In the genomic region with DNA sequence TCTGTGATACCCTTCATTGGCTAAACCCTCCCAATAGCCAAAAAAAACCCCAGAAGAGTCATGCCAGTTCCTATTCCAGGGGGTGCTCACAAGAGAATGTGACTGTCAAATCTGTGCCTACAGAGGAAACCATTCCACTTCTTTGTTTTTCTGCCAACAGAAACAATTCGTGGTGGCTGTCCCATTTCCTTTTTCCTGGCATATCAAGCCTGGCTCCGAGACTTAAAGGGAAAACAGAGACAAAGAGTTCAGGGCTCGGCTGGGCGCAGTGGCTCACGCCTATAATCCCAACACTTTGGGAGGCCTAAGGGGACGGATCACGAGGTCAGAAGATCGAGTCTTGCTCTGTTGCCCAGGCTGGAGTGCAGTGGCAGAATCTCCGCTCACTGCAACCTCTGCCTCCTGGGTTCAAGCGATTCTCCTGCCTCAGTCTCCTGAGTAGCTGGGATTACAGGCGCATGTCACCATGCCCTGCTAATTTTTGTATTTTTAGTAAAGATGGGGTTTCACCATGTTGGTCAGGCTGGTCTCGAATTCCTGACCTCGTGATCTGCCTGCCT, we compare ENCODE assay signal across 9 cellular contexts. TPM values are rescaled to one million over a fixed set of nuclear protein-coding genes. Genes with fewer than 3 reads are reported as not detected.
DNase-seq lines count a peak whose midpoint lies in the region; ATAC-seq, FAIRE-seq and TF ChIP-seq lines count a peak whose summit lies in the region.
"Not testable (repeated sequence)": the region's sequence is repeated elsewhere in the genome, so short reads cannot be mapped to it uniquely, and the experiment has no call there.
"Had no signal": no experiment of that assay in that cellular context is flagged by ENCODE, and none has a peak within 500 bp of the region (broad histone marks: within the 10 kb centered on the region; RNA-seq: fewer than 3 reads in every experiment).

No MANE protein-coding gene starts in this region.

- peaks cover 7 to 16% of the 10 kb centered on the region in 2 experiments for H3K36me3 ChIP-seq in endothelial cell of umbilical vein (ENCODE audit: control insufficient read depth in 2 of 2, extremely low read depth in 1 of 2, insufficient read depth in 2 of 2, low read length in 2 of 2)
- H3K36me3 ChIP-seq in HepG2 (replicated peaks in 1 of 2; ENCODE audit: control insufficient read depth in 1 of 2, insufficient read depth in 2 of 2, low read length in 2 of 2): peaks cover 9 to 24% of the 10 kb centered on the region in 2 experiments
- H3K36me3 ChIP-seq in spleen: peaks cover 2 to 50% (median 17%) of the 10 kb centered on the region in 6 donors

- peak; percentile 32 for DNase-seq in EH (ENCODE audit: low read depth)
- DNase-seq in NCI-H82 treated with DMSO at 0.1 percent for 48 hours (lab: John Stamatoyannopoulos, UW; ENCODE audit: unreplicated experiment): peak; percentile 12
- not testable (repeated sequence) for DNase-seq in WTC11 (ENCODE audit: low spot score); chondrocyte (ENCODE audit: low spot score); HepG2 (ENCODE audit: low spot score); nephron progenitor cell; spleen
- DNase-seq in endothelial cell of umbilical vein (ENCODE audit: low read depth, low spot score): peak; percentile 64

- H3K4me2 ChIP-seq in endothelial cell of umbilical vein (ENCODE audit: insufficient read depth, low read length): peak overlapping the region; percentile 73
- not testable (repeated sequence) for H3K4me2 ChIP-seq in HepG2 (ENCODE audit: low read depth, low read length)

- H3K27me3 ChIP-seq in endothelial cell of umbilical vein (ENCODE audit: control insufficient read depth in 2 of 2, insufficient read depth in 2 of 2, low read length in 2 of 2); HepG2 (ENCODE audit: control insufficient read depth in 1 of 2, insufficient read depth in 2 of 2, low read length in 2 of 2); spleen (replicated peaks in 1 of 7): not testable (repeated sequence)

- not testable (repeated sequence) for H3K9me3 ChIP-seq in endothelial cell of umbilical vein (replicated peaks; ENCODE audit: control insufficient read depth, insufficient read depth, low read length); HepG2 (ENCODE audit: low read length); spleen

- H3K9me3 Mint-ChIP-seq in WTC11; chondrocyte (ENCODE audit: low read depth); nephron progenitor cell: not testable (repeated sequence)

- peak overlapping the region; percentile 75; the same call in 1 of the 2 replicates for H3K27ac Mint-ChIP-seq in WTC11
- H3K27ac Mint-ChIP-seq in chondrocyte (ENCODE audit: unreplicated experiment): peak overlapping the region; percentile 77
- H3K27ac Mint-ChIP-seq in nephron progenitor cell: peak overlapping the region; percentile 97

- H3K79me2 ChIP-seq in endothelial cell of umbilical vein (ENCODE audit: control insufficient read depth, insufficient read depth, low read length): peaks cover 24% of the 10 kb centered on the region
- H3K79me2 ChIP-seq in HepG2 (ENCODE audit: insufficient read depth, low read length): peaks cover 21% of the 10 kb centered on the region

- H3K4me3 Mint-ChIP-seq in WTC11; chondrocyte (ENCODE audit: unreplicated experiment): not testable (repeated sequence)
- H3K4me3 Mint-ChIP-seq in nephron progenitor cell: peak overlapping the region; percentile 45

- H3K36me3 Mint-ChIP-seq in WTC11 (peaks cover 25% of the 10 kb centered on the region), nephron progenitor cell (ENCODE audit: low read depth) (peaks cover 40% of the 10 kb centered on the region)
- not testable (repeated sequence) for H3K36me3 Mint-ChIP-seq in chondrocyte (ENCODE audit: low read depth)

- POLR2A ChIA-PET in WTC11 (lab: Charles Lee); endothelial cell of umbilical vein (lab: Charles Lee); HepG2 (lab: Yijun Ruan, JAX): not testable (repeated sequence)

- H4K20me1 ChIP-seq in endothelial cell of umbilical vein (replicated peaks; ENCODE audit: control insufficient read depth, extremely low read depth, insufficient read depth, low read length); HepG2 (ENCODE audit: insufficient read depth, low read length): not testable (repeated sequence)

- H3K9me1 ChIP-seq in endothelial cell of umbilical vein (replicated peaks; ENCODE audit: control insufficient read depth, extremely low read depth, insufficient read depth, low read length): not testable (repeated sequence)

- intact Hi-C loops in endothelial cell of umbilical vein (cut with micrococcal nuclease): loop anchor here (1.0 to 2.0 kb wide), 3 partner anchors 9 to 63 kb away; a partner anchor contains a TSS
- intact Hi-C loops in HepG2 (cut with micrococcal nuclease; ENCODE audit: unreplicated experiment); spleen (cut with DNase I; ENCODE audit: low total_unique reads): not testable (repeated sequence)

- H3K27ac ChIP-seq in endothelial cell of umbilical vein (ENCODE audit: insufficient read depth, low read depth, low read length) (peak overlapping the region; percentile 54), spleen (peak overlapping the region in 7 of 8 donors; percentile 22 to 61 (median 51))
- not testable (repeated sequence) for H3K27ac ChIP-seq in HepG2 (ENCODE audit: extremely low read length, insufficient read depth, low read length)

- TF ChIP-seq CTCF in WTC11 (IDR thresholded peaks at IDR 0.05); endothelial cell of umbilical vein (IDR thresholded peaks at IDR 0.05; ENCODE audit: extremely low read depth in 1 of 2, insufficient read depth in 1 of 2, low read depth in 1 of 2, low read length in 2 of 2); HepG2 (CRISPR knock-in tag; IDR thresholded peaks at IDR 0.05); nephron progenitor cell (IDR thresholded peaks at IDR 0.05); spleen (IDR thresholded peaks at IDR 0.05 in 8 of 11, conservative IDR thresholded peaks at IDR 0.05 in 3 of 11): not testable (repeated sequence)
- TF ChIP-seq CTCF in chondrocyte (IDR thresholded peaks at IDR 0.05): peak; percentile 14

- not testable (repeated sequence) for TF ChIP-seq RAD21 in HepG2 (CRISPR knock-in tag; IDR thresholded peaks at IDR 0.05)

- TF ChIP-seq POLR2A in endothelial cell of umbilical vein (IDR thresholded peaks at IDR 0.05; ENCODE audit: low read depth, low read length): peak; percentile 26
- not testable (repeated sequence) for TF ChIP-seq POLR2A in HepG2 (IDR thresholded peaks at IDR 0.05; ENCODE audit: insufficient read depth in 1 of 2, low read depth in 2 of 2, low read length in 2 of 2); spleen (IDR thresholded peaks at IDR 0.05)

- over 99% methylated on average over 13 of the region's 13 CpGs for WGBS in HepG2 (ENCODE audit: low lambda C conversion rate)
- 70 to 92% (median 79%) methylated on average over 13 of the region's 13 CpGs for WGBS in spleen, 5 donors

- H3K4me3 ChIP-seq in endothelial cell of umbilical vein (replicated peaks in 1 of 3; ENCODE audit: insufficient read depth in 1 of 3, low read depth in 1 of 3, low read length in 3 of 3); HepG2 (replicated peaks in 1 of 3; ENCODE audit: insufficient read depth in 1 of 3, low read depth in 2 of 3, low read length in 3 of 3); spleen: not testable (repeated sequence)

- H3K9ac ChIP-seq in endothelial cell of umbilical vein (replicated peaks; ENCODE audit: extremely low read depth, insufficient read depth, low read length); HepG2 (ENCODE audit: insufficient read depth, low read depth, low read length): not testable (repeated sequence)

- H2AFZ ChIP-seq in endothelial cell of umbilical vein (ENCODE audit: low read depth, low read length); HepG2 (ENCODE audit: low read length): not testable (repeated sequence)

- dilution Hi-C loops in endothelial cell of umbilical vein (cut with MboI; ENCODE audit: extremely low pct_ligation_motif_present, low sequenced_read_pairs): not testable (repeated sequence)

- H3K4me1 ChIP-seq in endothelial cell of umbilical vein (ENCODE audit: control insufficient read depth, extremely low read depth, insufficient read depth, low read length) (peaks cover 22% of the 10 kb centered on the region), spleen (peaks cover 0 to 48% (median 16%) of the 10 kb centered on the region in 6 donors)
- H3K4me1 ChIP-seq in HepG2 (ENCODE audit: insufficient read depth, low read length): not testable (repeated sequence)

- CTCF ChIA-PET in WTC11 (lab: Charles Lee): interaction anchor here (0.6 kb wide), 1 partner anchor 363 kb away, joined by 3 read pairs; no protein-coding TSS in a partner anchor
- CTCF ChIA-PET in endothelial cell of umbilical vein (lab: Charles Lee): interaction anchor here (0.9 to 1.8 kb wide), 4 partner anchors 17 to 361 kb away, joined by 3 to 7 read pairs (median 3); a partner anchor contains a TSS
- CTCF ChIA-PET in HepG2 (lab: Yijun Ruan, JAX; ENCODE audit: low intra/inter-chr PET ratio, low total read pairs): not testable (repeated sequence)

- BruUV-seq in endothelial cell of umbilical vein (replicated peaks; lab: Mats Ljungman, UMichigan); HepG2 (replicated peaks; lab: Mats Ljungman, UMichigan): not testable (repeated sequence)

- FAIRE-seq in endothelial cell of umbilical vein (lab: Jason Lieb, UNC); HepG2 (lab: Jason Lieb, UNC): not testable (repeated sequence)

- H3K4me1 Mint-ChIP-seq in WTC11: peaks cover 15% of the 10 kb centered on the region
- peaks cover 23% of the 10 kb centered on the region for H3K4me1 Mint-ChIP-seq in chondrocyte (ENCODE audit: low read depth)
- H3K4me1 Mint-ChIP-seq in nephron progenitor cell: peaks cover 42% of the 10 kb centered on the region

- not testable (repeated sequence) for TF ChIP-seq EP300 in HepG2 (IDR thresholded peaks at IDR 0.05; ENCODE audit: low read depth in 2 of 2, low read length in 2 of 2); HepG2 (CRISPR knock-in tag; IDR thresholded peaks at IDR 0.05; ENCODE audit: borderline replicate concordance)

- in situ Hi-C loops in HepG2 (cut with HindIII; ENCODE audit: extremely low pct_ligation_motif_present, low pct_unique_long_range_greater_than_20kb): not testable (repeated sequence)

- not testable (repeated sequence) for ATAC-seq in WTC11, HepG2

- not testable (repeated sequence) for H3K27me3 Mint-ChIP-seq in WTC11 (ENCODE audit: low read depth); chondrocyte (ENCODE audit: low read depth); nephron progenitor cell (ENCODE audit: low read depth, poor library complexity)

RNA-seq across cellular contexts. Expression of a gene that starts 9.1 kb away (rescaled TPM):
- total RNA-seq in WTC11 (2021): 54.0 to 61.9 TPM (median 57.3 TPM) in 3 replicates
- total RNA-seq in chondrocyte: 55.5 to 66.8 TPM (median 58.7 TPM) in 3 replicates
- 48.1 and 48.8 TPM in 2 replicates for total RNA-seq in endothelial cell of umbilical vein
- polyA plus RNA-seq in endothelial cell of umbilical vein: 22.4 and 23.1 TPM in 2 replicates
- 26.9 and 32.2 TPM in 2 replicates for polyA plus RNA-seq in endothelial cell of umbilical vein (2011; cell fraction: cytosol; rRNA removed)
- 60.7 and 65.1 TPM in 2 replicates for polyA plus RNA-seq in endothelial cell of umbilical vein (2011; cell fraction: nucleus; rRNA removed)
- polyA plus RNA-seq in endothelial cell of umbilical vein (2012): 30.9 and 31.5 TPM in 2 replicates
- polyA minus RNA-seq in endothelial cell of umbilical vein: 68.7 and 71.3 TPM in 2 replicates
- polyA minus RNA-seq in endothelial cell of umbilical vein (2011; cell fraction: cytosol; rRNA and poly(A)+ RNA removed): 19.7 TPM
- polyA minus RNA-seq in endothelial cell of umbilical vein (2011; cell fraction: nucleus; rRNA and poly(A)+ RNA removed): 13.5 and 16.2 TPM in 2 replicates
- 54.0 and 63.6 TPM in 2 replicates for total RNA-seq in HepG2 (2016; rRNA removed; fragmentation: Illumina TruSeq; extraction: Trizol)
- total RNA-seq in HepG2 (2016; cell fraction: cytosol; rRNA removed; fragmentation: Illumina TruSeq; extraction: Trizol; ENCODE audit: low read depth): 24.2 and 25.6 TPM in 2 replicates
- total RNA-seq in HepG2 (2016; cell fraction: insoluble cytoplasmic fraction; rRNA removed; fragmentation: Illumina TruSeq; extraction: Trizol): 50.9 and 54.9 TPM in 2 replicates
- total RNA-seq in HepG2 (2016; cell fraction: membrane; rRNA removed; fragmentation: Illumina TruSeq; extraction: Trizol): 49.8 and 54.0 TPM in 2 replicates
- 32.5 and 37.2 TPM in 2 replicates for total RNA-seq in HepG2 (2016; cell fraction: nucleus; rRNA removed; fragmentation: Illumina TruSeq; extraction: Trizol)
- 20.4 and 24.5 TPM in 2 replicates for polyA plus RNA-seq in HepG2 (2011; rRNA removed)
- polyA plus RNA-seq in HepG2 (2011; cell fraction: cytosol; rRNA removed): 18.5 and 20.4 TPM in 2 replicates
- polyA plus RNA-seq in HepG2 (2011; cell fraction: nucleus; rRNA removed): 45.9 and 55.3 TPM in 2 replicates
- polyA plus RNA-seq in HepG2 (2012): 22.2 and 27.9 TPM in 2 replicates
- 12.9 and 15.0 TPM in 2 replicates for polyA plus RNA-seq in HepG2 (2016; cell fraction: cytosol; fragmentation: Illumina TruSeq; extraction: Trizol; ENCODE audit: low read depth)
- polyA plus RNA-seq in HepG2 (2016; cell fraction: insoluble cytoplasmic fraction; fragmentation: Illumina TruSeq; extraction: Trizol; ENCODE audit: low read depth): 41.7 and 46.6 TPM in 2 replicates
- 27.7 and 30.2 TPM in 2 replicates for polyA plus RNA-seq in HepG2 (2016; cell fraction: membrane; fragmentation: Illumina TruSeq; extraction: Trizol; ENCODE audit: low read depth)
- 62.7 and 68.7 TPM in 2 replicates for polyA plus RNA-seq in HepG2 (2016; cell fraction: nucleus; fragmentation: Illumina TruSeq; extraction: Trizol; ENCODE audit: insufficient read depth, low read depth)
- 76.9 and 79.2 TPM in 2 replicates for polyA minus RNA-seq in HepG2 (2011; rRNA and poly(A)+ RNA removed; ENCODE audit: low replicate concordance)
- 17.3 and 17.5 TPM in 2 replicates for polyA minus RNA-seq in HepG2 (2011; cell fraction: cytosol; rRNA and poly(A)+ RNA removed)
- polyA minus RNA-seq in HepG2 (2011; cell fraction: nucleus; rRNA and poly(A)+ RNA removed): 12.9 and 14.0 TPM in 2 replicates
- 10 to 100 TPM; 30.9 to 48.4 (median 42.9) TPM for total RNA-seq in spleen
- polyA plus RNA-seq in spleen: 10 to 100 TPM; 11.4 to 21.3 (median 12.2) TPM

RNA-seq across cellular contexts. Expression of a gene that starts 34.9 kb away (rescaled TPM):
- 16.1 to 17.3 TPM (median 17.1 TPM) in 3 replicates for total RNA-seq in WTC11 (2021)
- 8.3 to 13.5 TPM (median 11.8 TPM) in 3 replicates for total RNA-seq in chondrocyte
- 19.7 and 20.0 TPM in 2 replicates for total RNA-seq in endothelial cell of umbilical vein
- 12.4 and 13.8 TPM in 2 replicates for polyA plus RNA-seq in endothelial cell of umbilical vein
- 12.6 and 15.4 TPM in 2 replicates for polyA plus RNA-seq in endothelial cell of umbilical vein (2011; cell fraction: cytosol; rRNA removed)
- polyA plus RNA-seq in endothelial cell of umbilical vein (2011; cell fraction: nucleus; rRNA removed): 71.1 and 86.4 TPM in 2 replicates
- polyA plus RNA-seq in endothelial cell of umbilical vein (2012): 18.1 and 20.3 TPM in 2 replicates
- polyA minus RNA-seq in endothelial cell of umbilical vein: 14.3 and 14.8 TPM in 2 replicates
- polyA minus RNA-seq in endothelial cell of umbilical vein (2011; cell fraction: cytosol; rRNA and poly(A)+ RNA removed): 3.8 TPM
- polyA minus RNA-seq in endothelial cell of umbilical vein (2011; cell fraction: nucleus; rRNA and poly(A)+ RNA removed): 13.2 and 19.7 TPM in 2 replicates
- 12.7 and 15.6 TPM in 2 replicates for total RNA-seq in HepG2 (2016; rRNA removed; fragmentation: Illumina TruSeq; extraction: Trizol)
- total RNA-seq in HepG2 (2016; cell fraction: cytosol; rRNA removed; fragmentation: Illumina TruSeq; extraction: Trizol; ENCODE audit: low read depth): 3.7 and 5.9 TPM in 2 replicates
- total RNA-seq in HepG2 (2016; cell fraction: insoluble cytoplasmic fraction; rRNA removed; fragmentation: Illumina TruSeq; extraction: Trizol): 12.1 and 16.1 TPM in 2 replicates
- total RNA-seq in HepG2 (2016; cell fraction: membrane; rRNA removed; fragmentation: Illumina TruSeq; extraction: Trizol): 4.9 and 5.9 TPM in 2 replicates
- 16.2 and 16.8 TPM in 2 replicates for total RNA-seq in HepG2 (2016; cell fraction: nucleus; rRNA removed; fragmentation: Illumina TruSeq; extraction: Trizol)
- polyA plus RNA-seq in HepG2 (2011; rRNA removed): 20.6 and 22.7 TPM in 2 replicates
- polyA plus RNA-seq in HepG2 (2011; cell fraction: cytosol; rRNA removed): 8.0 and 10.1 TPM in 2 replicates
- polyA plus RNA-seq in HepG2 (2011; cell fraction: nucleus; rRNA removed): 75.8 and 78.0 TPM in 2 replicates
- polyA plus RNA-seq in HepG2 (2012): 13.3 and 15.9 TPM in 2 replicates
- 1.3 and 1.4 TPM in 2 replicates for polyA plus RNA-seq in HepG2 (2016; cell fraction: cytosol; fragmentation: Illumina TruSeq; extraction: Trizol; ENCODE audit: low read depth)
- 13.2 and 13.4 TPM in 2 replicates for polyA plus RNA-seq in HepG2 (2016; cell fraction: insoluble cytoplasmic fraction; fragmentation: Illumina TruSeq; extraction: Trizol; ENCODE audit: low read depth)
- polyA plus RNA-seq in HepG2 (2016; cell fraction: membrane; fragmentation: Illumina TruSeq; extraction: Trizol; ENCODE audit: low read depth): 2.8 and 3.3 TPM in 2 replicates
- 51.8 and 58.8 TPM in 2 replicates for polyA plus RNA-seq in HepG2 (2016; cell fraction: nucleus; fragmentation: Illumina TruSeq; extraction: Trizol; ENCODE audit: insufficient read depth, low read depth)
- polyA minus RNA-seq in HepG2 (2011; rRNA and poly(A)+ RNA removed; ENCODE audit: low replicate concordance): 7.6 and 11.6 TPM in 2 replicates
- 3.6 and 4.1 TPM in 2 replicates for polyA minus RNA-seq in HepG2 (2011; cell fraction: cytosol; rRNA and poly(A)+ RNA removed)
- polyA minus RNA-seq in HepG2 (2011; cell fraction: nucleus; rRNA and poly(A)+ RNA removed): 18.3 TPM in 2 replicates
- total RNA-seq in spleen: 10 to 100 TPM; 23.6 to 32.8 (median 28.3) TPM
- polyA plus RNA-seq in spleen: 10 to 100 TPM; 14.7 to 26.7 (median 25.1) TPM

RNA-seq across cellular contexts. Expression of a gene that starts 37.7 kb away (rescaled TPM):
- 266 to 273 TPM (median 266 TPM) in 3 replicates for total RNA-seq in WTC11 (2021)
- 118 to 156 TPM (median 120 TPM) in 3 replicates for total RNA-seq in chondrocyte
- 213 and 227 TPM in 2 replicates for total RNA-seq in endothelial cell of umbilical vein
- polyA plus RNA-seq in endothelial cell of umbilical vein: 685 and 705 TPM in 2 replicates
- 539 and 649 TPM in 2 replicates for polyA plus RNA-seq in endothelial cell of umbilical vein (2011; cell fraction: cytosol; rRNA removed)
- polyA plus RNA-seq in endothelial cell of umbilical vein (2011; cell fraction: nucleus; rRNA removed): 229 and 250 TPM in 2 replicates
- 242 and 303 TPM in 2 replicates for polyA plus RNA-seq in endothelial cell of umbilical vein (2012)
- 271 and 276 TPM in 2 replicates for polyA minus RNA-seq in endothelial cell of umbilical vein
- polyA minus RNA-seq in endothelial cell of umbilical vein (2011; cell fraction: cytosol; rRNA and poly(A)+ RNA removed): 192 TPM
- 33.6 and 42.4 TPM in 2 replicates for polyA minus RNA-seq in endothelial cell of umbilical vein (2011; cell fraction: nucleus; rRNA and poly(A)+ RNA removed)
- total RNA-seq in HepG2 (2016; rRNA removed; fragmentation: Illumina TruSeq; extraction: Trizol): 517 and 688 TPM in 2 replicates
- 265 and 305 TPM in 2 replicates for total RNA-seq in HepG2 (2016; cell fraction: cytosol; rRNA removed; fragmentation: Illumina TruSeq; extraction: Trizol; ENCODE audit: low read depth)
- 517 and 718 TPM in 2 replicates for total RNA-seq in HepG2 (2016; cell fraction: insoluble cytoplasmic fraction; rRNA removed; fragmentation: Illumina TruSeq; extraction: Trizol)
- 175 and 189 TPM in 2 replicates for total RNA-seq in HepG2 (2016; cell fraction: membrane; rRNA removed; fragmentation: Illumina TruSeq; extraction: Trizol)
- total RNA-seq in HepG2 (2016; cell fraction: nucleus; rRNA removed; fragmentation: Illumina TruSeq; extraction: Trizol): 146 and 163 TPM in 2 replicates
- 317 and 366 TPM in 2 replicates for polyA plus RNA-seq in HepG2 (2011; rRNA removed)
- 470 and 640 TPM in 2 replicates for polyA plus RNA-seq in HepG2 (2011; cell fraction: cytosol; rRNA removed)
- polyA plus RNA-seq in HepG2 (2011; cell fraction: nucleus; rRNA removed): 121 and 122 TPM in 2 replicates
- 167 and 213 TPM in 2 replicates for polyA plus RNA-seq in HepG2 (2012)
- polyA plus RNA-seq in HepG2 (2016; cell fraction: cytosol; fragmentation: Illumina TruSeq; extraction: Trizol; ENCODE audit: low read depth): 206 and 222 TPM in 2 replicates
- 578 and 618 TPM in 2 replicates for polyA plus RNA-seq in HepG2 (2016; cell fraction: insoluble cytoplasmic fraction; fragmentation: Illumina TruSeq; extraction: Trizol; ENCODE audit: low read depth)
- 134 and 136 TPM in 2 replicates for polyA plus RNA-seq in HepG2 (2016; cell fraction: membrane; fragmentation: Illumina TruSeq; extraction: Trizol; ENCODE audit: low read depth)
- 227 and 228 TPM in 2 replicates for polyA plus RNA-seq in HepG2 (2016; cell fraction: nucleus; fragmentation: Illumina TruSeq; extraction: Trizol; ENCODE audit: insufficient read depth, low read depth)
- 383 and 657 TPM in 2 replicates for polyA minus RNA-seq in HepG2 (2011; rRNA and poly(A)+ RNA removed; ENCODE audit: low replicate concordance)
- polyA minus RNA-seq in HepG2 (2011; cell fraction: cytosol; rRNA and poly(A)+ RNA removed): 84.9 and 103 TPM in 2 replicates
- 32.9 and 35.0 TPM in 2 replicates for polyA minus RNA-seq in HepG2 (2011; cell fraction: nucleus; rRNA and poly(A)+ RNA removed)
- total RNA-seq in spleen: 100 to 1,000 TPM; 119 to 182 (median 162) TPM
- 100 to 1,000 TPM; 199 to 235 (median 214) TPM for polyA plus RNA-seq in spleen

RNA-seq across cellular contexts. Expression of a gene that starts 42.1 kb away (rescaled TPM):
- total RNA-seq in WTC11 (2021) (102 to 111 TPM (median 104 TPM) in 3 replicates), chondrocyte (50.7 to 56.1 TPM (median 55.2 TPM) in 3 replicates), endothelial cell of umbilical vein (77.5 and 78.4 TPM in 2 replicates), HepG2 (2016; rRNA removed; fragmentation: Illumina TruSeq; extraction: Trizol) (11.6 and 11.7 TPM in 2 replicates), spleen (10 to 100 TPM; 13.1 to 57.6 (median 25.7) TPM)
- polyA plus RNA-seq in endothelial cell of umbilical vein (39.8 and 45.3 TPM in 2 replicates), HepG2 (2011; rRNA removed) (29.4 and 30.6 TPM in 2 replicates), spleen (10 to 100 TPM; 13.7 to 28.5 (median 25.7) TPM)
- polyA plus RNA-seq in endothelial cell of umbilical vein (2011; cell fraction: cytosol; rRNA removed): 28.6 and 32.6 TPM in 2 replicates
- polyA plus RNA-seq in endothelial cell of umbilical vein (2011; cell fraction: nucleus; rRNA removed): 29.6 and 36.9 TPM in 2 replicates
- 55.8 and 74.4 TPM in 2 replicates for polyA plus RNA-seq in endothelial cell of umbilical vein (2012)
- 20.3 and 20.9 TPM in 2 replicates for polyA minus RNA-seq in endothelial cell of umbilical vein
- 16.7 TPM for polyA minus RNA-seq in endothelial cell of umbilical vein (2011; cell fraction: cytosol; rRNA and poly(A)+ RNA removed)
- polyA minus RNA-seq in endothelial cell of umbilical vein (2011; cell fraction: nucleus; rRNA and poly(A)+ RNA removed): 7.9 and 14.5 TPM in 2 replicates
- total RNA-seq in HepG2 (2016; cell fraction: cytosol; rRNA removed; fragmentation: Illumina TruSeq; extraction: Trizol; ENCODE audit: low read depth): 12.6 and 19.2 TPM in 2 replicates
- 8.9 and 11.5 TPM in 2 replicates for total RNA-seq in HepG2 (2016; cell fraction: insoluble cytoplasmic fraction; rRNA removed; fragmentation: Illumina TruSeq; extraction: Trizol)
- 33.3 and 35.3 TPM in 2 replicates for total RNA-seq in HepG2 (2016; cell fraction: membrane; rRNA removed; fragmentation: Illumina TruSeq; extraction: Trizol)
- total RNA-seq in HepG2 (2016; cell fraction: nucleus; rRNA removed; fragmentation: Illumina TruSeq; extraction: Trizol): 13.3 and 14.9 TPM in 2 replicates
- 18.7 and 30.8 TPM in 2 replicates for polyA plus RNA-seq in HepG2 (2011; cell fraction: cytosol; rRNA removed)
- 53.9 and 68.1 TPM in 2 replicates for polyA plus RNA-seq in HepG2 (2011; cell fraction: nucleus; rRNA removed)
- 32.6 and 40.9 TPM in 2 replicates for polyA plus RNA-seq in HepG2 (2012)
- 194 and 224 TPM in 2 replicates for polyA plus RNA-seq in HepG2 (2016; cell fraction: cytosol; fragmentation: Illumina TruSeq; extraction: Trizol; ENCODE audit: low read depth)
- polyA plus RNA-seq in HepG2 (2016; cell fraction: insoluble cytoplasmic fraction; fragmentation: Illumina TruSeq; extraction: Trizol; ENCODE audit: low read depth): 44.1 and 62.1 TPM in 2 replicates
- polyA plus RNA-seq in HepG2 (2016; cell fraction: membrane; fragmentation: Illumina TruSeq; extraction: Trizol; ENCODE audit: low read depth): 209 and 253 TPM in 2 replicates
- polyA plus RNA-seq in HepG2 (2016; cell fraction: nucleus; fragmentation: Illumina TruSeq; extraction: Trizol; ENCODE audit: insufficient read depth, low read depth): 85.1 and 95.0 TPM in 2 replicates
- 11.1 and 38.8 TPM in 2 replicates for polyA minus RNA-seq in HepG2 (2011; rRNA and poly(A)+ RNA removed; ENCODE audit: low replicate concordance)
- polyA minus RNA-seq in HepG2 (2011; cell fraction: cytosol; rRNA and poly(A)+ RNA removed): 30.5 and 32.4 TPM in 2 replicates
- polyA minus RNA-seq in HepG2 (2011; cell fraction: nucleus; rRNA and poly(A)+ RNA removed): 13.9 and 14.2 TPM in 2 replicates
- polyA plus RNA-seq: CD4-positive, CD25-positive, alpha-beta regulatory T cell had no signal
